Comparison of ENCODE assay signal across 25 cellular contexts in genomic region chrX:30673884-30674598, GRCh38. TPM values are rescaled to one million over a fixed set of nuclear protein-coding genes. Genes with fewer than 3 reads are reported as not detected.
A peak's percentile ranks its signal among the peaks of the same experiment; 100 is the strongest.
DNase-seq lines count a peak whose midpoint lies in the region; ATAC-seq, FAIRE-seq and TF ChIP-seq lines count a peak whose summit lies in the region.
"Had no signal": no experiment of that assay in that cellular context is flagged by ENCODE, and none has a peak within 500 bp of the region (broad histone marks: within the 10 kb centered on the region; RNA-seq: fewer than 3 reads in every experiment).

No MANE protein-coding gene starts in this region.

- peak overlapping the region; percentile 52 for H3K27ac Mint-ChIP-seq in activated T-helper 1 cell treated with anti-CD3 and anti-CD28 coated beads, Interleukin-12 subunit alpha, Interleukin-12 subunit beta, Interleukin-2, Interleukin-4 antibody, amounts not matched to agents 30 ng/mL and 10 ng/mL and 1 ng/mL, durations not matched to agents 14 hours and 24 hours and 36 hours
- H3K27ac Mint-ChIP-seq: B cell; CD8-positive, alpha-beta T cell; IgD-negative memory B cell had no signal

- no peaks in the 10 kb centered on the region for H3K4me1 ChIP-seq in heart left ventricle
- H3K4me1 ChIP-seq in right cardiac atrium (ENCODE audit: control insufficient read depth, insufficient read depth, low read length) = peaks cover 2% of the 10 kb centered on the region
- peaks cover 30% of the 10 kb centered on the region for H3K4me1 ChIP-seq in HepG2 (ENCODE audit: insufficient read depth, low read length)
- H3K4me1 ChIP-seq in upper lobe of right lung = no peaks in the 10 kb centered on the region
- H3K4me1 ChIP-seq in neuronal stem cell (ENCODE audit: control insufficient read depth in 2 of 2, insufficient read depth in 1 of 2, low read depth in 1 of 2, low read length in 2 of 2) = no peaks in the 10 kb centered on the region

- TF ChIP-seq POLR2A in heart left ventricle (IDR thresholded peaks at IDR 0.05) = no peak
- no peak for TF ChIP-seq POLR2A in HepG2 (IDR thresholded peaks at IDR 0.05; ENCODE audit: insufficient read depth in 1 of 2, low read depth in 2 of 2, low read length in 2 of 2)

- peaks cover 33% of the 10 kb centered on the region for H3K36me3 Mint-ChIP-seq in activated T-helper 1 cell treated with anti-CD3 and anti-CD28 coated beads, Interleukin-12 subunit alpha, Interleukin-12 subunit beta, Interleukin-2, Interleukin-4 antibody, amounts not matched to agents 30 ng/mL and 10 ng/mL and 1 ng/mL, durations not matched to agents 14 hours and 24 hours and 36 hours (ENCODE audit: low read depth)

- BruUV-seq in HepG2 (replicated peaks; lab: Mats Ljungman, UMichigan) = no TSS peak

- peaks cover 6% of the 10 kb centered on the region for H3K4me1 Mint-ChIP-seq in activated T-helper 1 cell treated with anti-CD3 and anti-CD28 coated beads, Interleukin-12 subunit alpha, Interleukin-12 subunit beta, Interleukin-2, Interleukin-4 antibody, amounts not matched to agents 30 ng/mL and 10 ng/mL and 1 ng/mL, durations not matched to agents 14 hours and 24 hours and 36 hours (ENCODE audit: low read depth)
- H3K4me1 Mint-ChIP-seq: B cell had no signal

- intact Hi-C loops in heart left ventricle (cut with DNase I) = no loop called here
- intact Hi-C loops in right cardiac atrium (cut with DNase I) = no loop called here
- intact Hi-C loops in activated T-helper 1 cell treated with anti-CD3 and anti-CD28 coated beads, Interleukin-12 subunit alpha, Interleukin-12 subunit beta, Interleukin-2, Interleukin-4 antibody, amounts not matched to agents 30 ng/mL and 10 ng/mL and 1 ng/mL, durations not matched to agents 14 hours and 24 hours and 36 hours (cut with micrococcal nuclease) = no loop called here
- intact Hi-C loops in HepG2 (cut with micrococcal nuclease; ENCODE audit: unreplicated experiment) = loop anchor here (5.0 kb wide), 1 partner anchor 37 kb away; no protein-coding TSS in a partner anchor
- intact Hi-C loops in upper lobe of right lung (cut with DNase I) = no loop called here

- H3K18ac ChIP-seq in neuronal stem cell (ENCODE audit: low read length) = no peak overlapping the region

- H3K9me3 Mint-ChIP-seq in activated T-helper 1 cell treated with anti-CD3 and anti-CD28 coated beads, Interleukin-12 subunit alpha, Interleukin-12 subunit beta, Interleukin-2, Interleukin-4 antibody, amounts not matched to agents 30 ng/mL and 10 ng/mL and 1 ng/mL, durations not matched to agents 14 hours and 24 hours and 36 hours = no peaks in the 10 kb centered on the region
- H3K9me3 Mint-ChIP-seq: CD8-positive, alpha-beta T cell; IgD-negative memory B cell had no signal

- no peak overlapping the region for H3K23ac ChIP-seq in neuronal stem cell (ENCODE audit: low read depth, low read length, poor library complexity)

- no peak for TF ChIP-seq CTCF in heart left ventricle (IDR thresholded peaks at IDR 0.05)
- TF ChIP-seq CTCF in HepG2 (CRISPR knock-in tag; IDR thresholded peaks at IDR 0.05) = no peak
- TF ChIP-seq CTCF in upper lobe of right lung (IDR thresholded peaks at IDR 0.05) = no peak

- in situ Hi-C loops in HepG2 (cut with HindIII; ENCODE audit: extremely low pct_ligation_motif_present, low pct_unique_long_range_greater_than_20kb) = no loop called here

- no peak for FAIRE-seq in HepG2 (lab: Jason Lieb, UNC)
- FAIRE-seq: GM12892, H1 had no signal

- no peak overlapping the region for H2AK5ac ChIP-seq in neuronal stem cell (ENCODE audit: low read depth, low read length)

- no peak overlapping the region for H3K4me3 Mint-ChIP-seq in activated T-helper 1 cell treated with anti-CD3 and anti-CD28 coated beads, Interleukin-12 subunit alpha, Interleukin-12 subunit beta, Interleukin-2, Interleukin-4 antibody, amounts not matched to agents 30 ng/mL and 10 ng/mL and 1 ng/mL, durations not matched to agents 14 hours and 24 hours and 36 hours
- H3K4me3 Mint-ChIP-seq: B cell; CD8-positive, alpha-beta T cell; IgD-negative memory B cell had no signal

- H3K9ac ChIP-seq in HepG2 (ENCODE audit: insufficient read depth, low read depth, low read length) (no peak overlapping the region), neuronal stem cell (ENCODE audit: low read depth, low read length, poor library complexity) (no peak overlapping the region)
- H3K9ac ChIP-seq: KMS-11 had no signal

- no peak overlapping the region for H4K8ac ChIP-seq in neuronal stem cell (ENCODE audit: low read depth, low read length)

- H3K14ac ChIP-seq in neuronal stem cell (ENCODE audit: low read length) = no peak overlapping the region

- 58 to 75% (median 66%) methylated on average over 2 of the region's 2 CpGs for WGBS in heart left ventricle, 4 donors
- 82% methylated on average over 2 of the region's 2 CpGs for WGBS in right cardiac atrium
- 100% methylated on average over 1 of the region's 2 CpGs for WGBS in HepG2 (ENCODE audit: low lambda C conversion rate)
- no CpG with 5 or more reads among the region's 2 CpGs for WGBS in neuronal stem cell (ENCODE audit: extremely low coverage in 2 of 2, insufficient read length in 2 of 2, insufficient replicate concordance in 1 of 2), 2 donors

- no peaks in the 10 kb centered on the region for H4K20me1 ChIP-seq in HepG2 (ENCODE audit: insufficient read depth, low read length)

- no peak overlapping the region for H2BK120ac ChIP-seq in neuronal stem cell (ENCODE audit: low read depth, low read length)

- H3K4me3 ChIP-seq in heart left ventricle (no peak overlapping the region), right cardiac atrium (ENCODE audit: low read length) (no peak overlapping the region), HepG2 (replicated peaks in 1 of 3; ENCODE audit: insufficient read depth in 1 of 3, low read depth in 2 of 3, low read length in 3 of 3) (no peak overlapping the region), upper lobe of right lung (no peak overlapping the region), neuronal stem cell (ENCODE audit: low read length in 2 of 2) (no peak overlapping the region)
- H3K4me3 ChIP-seq: PC-9 had no signal

- DNase-seq in heart left ventricle = no peak
- no peak for DNase-seq in right cardiac atrium
- no peak for DNase-seq in activated T-helper 1 cell treated with anti-CD3 and anti-CD28 coated beads, Interleukin-12 subunit alpha, Interleukin-12 subunit beta, Interleukin-2, Interleukin-4 antibody, amounts not matched to agents 30 ng/mL and 10 ng/mL and 1 ng/mL, durations not matched to agents 14 hours and 24 hours and 36 hours (ENCODE audit: low spot score)
- no peak for DNase-seq in HepG2 (ENCODE audit: low spot score)
- DNase-seq in upper lobe of right lung = no peak
- no peak for DNase-seq in neuronal stem cell (ENCODE audit: low spot score)
- DNase-seq in COLO829 (ENCODE audit: low spot score) = no peak
- DNase-seq: CD8-positive, alpha-beta T cell; DMS79 treated with DMSO at 0.1 percent for 48 hours; HCEC 1CT; NCI-H1048; NCI-H1417; NCI-H1694; NCI-H2029 treated with DMSO at 0.1 percent for 48 hours; NCI-H446 treated with DMSO at 0.1 percent for 48 hours; NCI-H526; NCI-H82; PC-9; SHP77 had no signal

- H3K27ac ChIP-seq in heart left ventricle (no peak overlapping the region), right cardiac atrium (ENCODE audit: low read length) (no peak overlapping the region), HepG2 (ENCODE audit: extremely low read length, insufficient read depth, low read length) (peak overlapping the region; percentile 26), upper lobe of right lung (no peak overlapping the region), neuronal stem cell (replicated peaks; ENCODE audit: low read length) (no peak overlapping the region)
- H3K27ac ChIP-seq: C4-2B, KMS-11, PC-9 had no signal

- H3K27me3 Mint-ChIP-seq in activated T-helper 1 cell treated with anti-CD3 and anti-CD28 coated beads, Interleukin-12 subunit alpha, Interleukin-12 subunit beta, Interleukin-2, Interleukin-4 antibody, amounts not matched to agents 30 ng/mL and 10 ng/mL and 1 ng/mL, durations not matched to agents 14 hours and 24 hours and 36 hours (ENCODE audit: insufficient read depth) = no peaks in the 10 kb centered on the region
- H3K27me3 Mint-ChIP-seq: B cell had no signal

- no peak overlapping the region for H3K4ac ChIP-seq in neuronal stem cell (ENCODE audit: low read length)

- ATAC-seq in heart left ventricle (peak in 3 of 4 donors; percentile 66 to 78 (median 75)), right cardiac atrium (no peak), HepG2 (no peak), upper lobe of right lung (no peak)
- ATAC-seq: CD8-positive, alpha-beta T cell had no signal

- H2BK5ac ChIP-seq in neuronal stem cell (ENCODE audit: low read length) = no peak overlapping the region

- no peak overlapping the region for H2BK12ac ChIP-seq in neuronal stem cell (ENCODE audit: low read length)

- H2BK15ac ChIP-seq in neuronal stem cell (ENCODE audit: low read length) = no peak overlapping the region

- H3K79me1 ChIP-seq in neuronal stem cell (ENCODE audit: low read depth, low read length) = no peaks in the 10 kb centered on the region

- TF ChIP-seq EP300 in HepG2 (IDR thresholded peaks at IDR 0.05; ENCODE audit: low read depth in 2 of 2, low read length in 2 of 2) (no peak), HepG2 (CRISPR knock-in tag; IDR thresholded peaks at IDR 0.05; ENCODE audit: borderline replicate concordance) (no peak)

- no peak overlapping the region for H4K91ac ChIP-seq in neuronal stem cell (ENCODE audit: low read depth, low read length, poor library complexity)

- no peaks in the 10 kb centered on the region for H3K79me2 ChIP-seq in HepG2 (ENCODE audit: insufficient read depth, low read length)

- H3K4me2 ChIP-seq in HepG2 (ENCODE audit: low read depth, low read length) (no peak overlapping the region), neuronal stem cell (ENCODE audit: insufficient read depth, low read length, poor library complexity, severe bottlenecking) (no peak overlapping the region)
- H3K4me2 ChIP-seq: KMS-11, PC-9 had no signal

- H3K27me3 ChIP-seq in heart left ventricle = peaks cover 0 to 5% (median 0%) of the 10 kb centered on the region in 9 donors
- H3K27me3 ChIP-seq in right cardiac atrium (ENCODE audit: control insufficient read depth, insufficient read depth) = no peaks in the 10 kb centered on the region
- H3K27me3 ChIP-seq in HepG2 (ENCODE audit: control insufficient read depth in 1 of 2, insufficient read depth in 2 of 2, low read length in 2 of 2) = no peaks in the 10 kb centered on the region
- no peaks in the 10 kb centered on the region for H3K27me3 ChIP-seq in upper lobe of right lung
- no peaks in the 10 kb centered on the region for H3K27me3 ChIP-seq in neuronal stem cell (ENCODE audit: control insufficient read depth in 3 of 3, insufficient read depth in 3 of 3, low read depth in 1 of 3, low read length in 3 of 3)

- POLR2A ChIA-PET in HepG2 (lab: Yijun Ruan, JAX) = interaction anchor here (1.0 kb wide), 1 partner anchor 18 kb away, joined by 3 read pairs; no protein-coding TSS in a partner anchor

- peaks cover 0 to 7% (median 0%) of the 10 kb centered on the region in 9 donors for H3K36me3 ChIP-seq in heart left ventricle
- peaks cover 1 to 7% of the 10 kb centered on the region in 2 experiments; a peak in 2 of 5 replicates for H3K36me3 ChIP-seq in HepG2 (replicated peaks in 1 of 2; ENCODE audit: control insufficient read depth in 1 of 2, insufficient read depth in 2 of 2, low read length in 2 of 2)
- H3K36me3 ChIP-seq in upper lobe of right lung = no peaks in the 10 kb centered on the region
- H3K36me3 ChIP-seq in neuronal stem cell (replicated peaks in 1 of 2; ENCODE audit: control insufficient read depth in 2 of 2, insufficient read depth in 2 of 2, low read length in 2 of 2) = no peaks in the 10 kb centered on the region

- CTCF ChIA-PET in HepG2 (lab: Yijun Ruan, JAX; ENCODE audit: low intra/inter-chr PET ratio, low total read pairs) = no interaction called here

- no peaks in the 10 kb centered on the region for H3K9me3 ChIP-seq in heart left ventricle
- no peaks in the 10 kb centered on the region for H3K9me3 ChIP-seq in right cardiac atrium (ENCODE audit: control insufficient read depth, low read length)
- H3K9me3 ChIP-seq in HepG2 (ENCODE audit: low read length) = no peaks in the 10 kb centered on the region
- no peaks in the 10 kb centered on the region for H3K9me3 ChIP-seq in upper lobe of right lung
- H3K9me3 ChIP-seq in neuronal stem cell (replicated peaks in 1 of 2; ENCODE audit: control insufficient read depth in 2 of 2, insufficient read depth in 1 of 2, low read depth in 1 of 2, low read length in 2 of 2) = no peaks in the 10 kb centered on the region

- H2AFZ ChIP-seq in HepG2 (ENCODE audit: low read length) (no peak overlapping the region), neuronal stem cell (ENCODE audit: low read length) (no peak overlapping the region)
- H2AFZ ChIP-seq: PC-9 had no signal

- TF ChIP-seq RAD21 in HepG2 (CRISPR knock-in tag; IDR thresholded peaks at IDR 0.05) = no peak

RNA-seq across cellular contexts. Expression of gene GK, which starts 20.8 kb away (rescaled TPM):
- total RNA-seq in heart left ventricle (10 to 100 TPM in 2 of 9 donors, 1 to 10 TPM in 7; 3.3 to 17.1 (median 7.5) TPM), right cardiac atrium (1 to 10 TPM; 4.8 to 7.1 (median 5.8) TPM), HepG2 (2016; rRNA removed; fragmentation: Illumina TruSeq; extraction: Trizol) (64.2 and 91.1 TPM in 2 replicates), upper lobe of right lung (48.3 TPM)
- polyA plus RNA-seq in heart left ventricle (1 to 10 TPM; 5.0 TPM), right cardiac atrium (2.9 TPM), HepG2 (2011; rRNA removed) (265 and 274 TPM in 2 replicates)
- total RNA-seq in activated T-helper 1 cell treated with anti-CD3 and anti-CD28 coated beads, Interleukin-12 subunit alpha, Interleukin-12 subunit beta, Interleukin-2, Interleukin-4 antibody, amounts not matched to agents 30 ng/mL and 10 ng/mL and 1 ng/mL, durations not matched to agents 14 hours and 24 hours and 36 hours = 71.1 and 77.5 TPM in 2 replicates
- 8.4 and 10.9 TPM in 2 replicates for total RNA-seq in HepG2 (2016; cell fraction: cytosol; rRNA removed; fragmentation: Illumina TruSeq; extraction: Trizol; ENCODE audit: low read depth)
- 66.0 and 90.6 TPM in 2 replicates for total RNA-seq in HepG2 (2016; cell fraction: insoluble cytoplasmic fraction; rRNA removed; fragmentation: Illumina TruSeq; extraction: Trizol)
- total RNA-seq in HepG2 (2016; cell fraction: membrane; rRNA removed; fragmentation: Illumina TruSeq; extraction: Trizol) = 16.0 and 19.5 TPM in 2 replicates
- 61.7 and 67.1 TPM in 2 replicates for total RNA-seq in HepG2 (2016; cell fraction: nucleus; rRNA removed; fragmentation: Illumina TruSeq; extraction: Trizol)
- 91.6 and 146 TPM in 2 replicates for polyA plus RNA-seq in HepG2 (2011; cell fraction: cytosol; rRNA removed)
- polyA plus RNA-seq in HepG2 (2011; cell fraction: nucleus; rRNA removed) = 267 and 310 TPM in 2 replicates
- polyA plus RNA-seq in HepG2 (2012) = 133 and 173 TPM in 2 replicates
- 4.9 and 5.5 TPM in 2 replicates for polyA plus RNA-seq in HepG2 (2016; cell fraction: cytosol; fragmentation: Illumina TruSeq; extraction: Trizol; ENCODE audit: low read depth)
- 71.8 and 74.5 TPM in 2 replicates for polyA plus RNA-seq in HepG2 (2016; cell fraction: insoluble cytoplasmic fraction; fragmentation: Illumina TruSeq; extraction: Trizol; ENCODE audit: low read depth)
- polyA plus RNA-seq in HepG2 (2016; cell fraction: membrane; fragmentation: Illumina TruSeq; extraction: Trizol; ENCODE audit: low read depth) = 8.3 and 9.0 TPM in 2 replicates
- polyA plus RNA-seq in HepG2 (2016; cell fraction: nucleus; fragmentation: Illumina TruSeq; extraction: Trizol; ENCODE audit: insufficient read depth, low read depth) = 71.3 and 81.0 TPM in 2 replicates
- polyA minus RNA-seq in HepG2 (2011; rRNA and poly(A)+ RNA removed; ENCODE audit: low replicate concordance) = 11.6 and 131 TPM in 2 replicates
- 129 and 164 TPM in 2 replicates for polyA minus RNA-seq in HepG2 (2011; cell fraction: cytosol; rRNA and poly(A)+ RNA removed)
- polyA minus RNA-seq in HepG2 (2011; cell fraction: nucleus; rRNA and poly(A)+ RNA removed) = 724 and 744 TPM in 2 replicates
- 3.8 TPM for polyA plus RNA-seq in neuronal stem cell (2013, experiment 1 of 2)
- polyA plus RNA-seq in neuronal stem cell (2013, experiment 2 of 2) = 4.1 TPM

Comparison
In these comparisons a context has a peak if more than half of its experiments do, and no peak if none do; other contexts are left out.
1. ATAC-seq: peak in heart left ventricle (3 of 4); none in right cardiac atrium (0 of 2), HepG2 (single experiment) and upper lobe of right lung (single experiment).